12 cellular contexts compared by ENCODE assay signal in genomic region chr7:107856806-107857540, GRCh38. TPM values are rescaled to one million over a fixed set of nuclear protein-coding genes. Genes with fewer than 3 reads are reported as not detected.
DNase-seq lines count a peak whose midpoint lies in the region; ATAC-seq and TF ChIP-seq lines count a peak whose summit lies in the region.
"Had no signal": no experiment of that assay in that cellular context is flagged by ENCODE, and none has a peak within 500 bp of the region (broad histone marks: within the 10 kb centered on the region; RNA-seq: fewer than 3 reads in every experiment).

No MANE protein-coding gene starts in this region.

- peak overlapping the region; percentile 97 to 99 for H3K27ac Mint-ChIP-seq in T-cell

- no peaks in the 10 kb centered on the region for H3K9me3 ChIP-seq in MG63
- H3K9me3 ChIP-seq: uterus had no signal

- H3K27ac ChIP-seq in C4-2B = peak overlapping the region; percentile 92
- H3K27ac ChIP-seq: uterus had no signal

- H3K4me1 Mint-ChIP-seq in T-cell = peaks cover 46 to 73% (median 68%) of the 10 kb centered on the region in 3 donors

- POLR2A ChIA-PET in T-cell (lab: Charles Lee) = interaction anchor here (0.5 to 0.6 kb wide), 2 partner anchors 113 to 381 kb away, joined by 3 to 4 read pairs; no protein-coding TSS in a partner anchor

- peak; percentile 62 for ATAC-seq in GM21381 (IDR thresholded peaks at IDR 0.05; ENCODE audit: unreplicated experiment)
- ATAC-seq in T-cell (replicated peaks in 1 of 4) = peak; percentile 87 to 97 (median 93)
- no peak for ATAC-seq in HG03039 (IDR thresholded peaks at IDR 0.05; ENCODE audit: unreplicated experiment)

- no peak overlapping the region for H3K4me3 ChIP-seq in MG63
- no peak overlapping the region for H3K4me3 ChIP-seq in H7 (ENCODE audit: insufficient read depth, low read depth, low read length)
- H3K4me3 ChIP-seq: uterus had no signal

- H3K9me3 Mint-ChIP-seq in T-cell = no peaks in the 10 kb centered on the region
- H3K9me3 Mint-ChIP-seq: naive B cell had no signal

- no peaks in the 10 kb centered on the region for H3K27me3 ChIP-seq in MG63
- H3K27me3 ChIP-seq in H7 (ENCODE audit: control insufficient read depth, insufficient read depth, low read length) = no peaks in the 10 kb centered on the region
- H3K27me3 ChIP-seq: uterus had no signal

- peak overlapping the region; percentile 41 to 60 (median 41) for H3K4me3 Mint-ChIP-seq in T-cell

- H3K36me3 ChIP-seq in MG63 (no peaks in the 10 kb centered on the region), H7 (replicated peaks; ENCODE audit: control insufficient read depth, insufficient read depth, low read length) (no peaks in the 10 kb centered on the region)
- H3K36me3 ChIP-seq: uterus had no signal

- TF ChIP-seq CTCF in C4-2B (conservative IDR thresholded peaks at IDR 0.05) = no peak

- H3K27me3 Mint-ChIP-seq in T-cell = no peaks in the 10 kb centered on the region

- no peaks in the 10 kb centered on the region for H3K36me3 Mint-ChIP-seq in T-cell
- H3K36me3 Mint-ChIP-seq: naive B cell had no signal

- peak in 21 of 34 experiments; percentile 3 to 59 (median 17) for DNase-seq in T-cell
- DNase-seq in kidney tubule cell (ENCODE audit: low spot score) = peak; percentile 1
- DNase-seq in MG63 = no peak
- DNase-seq in NCI-H1092 treated with DMSO at 0.1 percent for 48 hours (lab: John Stamatoyannopoulos, UW) = no peak
- DNase-seq in H7 = no peak
- DNase-seq: glutamatergic neuron, naive B cell, NCI-H2107, uterus had no signal

- CTCF ChIA-PET in T-cell (lab: Charles Lee) = interaction anchor here (0.6 to 1.5 kb wide), 3 partner anchors 21 to 900 kb away, joined by 3 to 5 read pairs (median 3); no protein-coding TSS in a partner anchor

RNA-seq across cellular contexts. Expression of gene DLD, which starts 34.0 kb away (rescaled TPM):
- total RNA-seq in T-cell = 10 to 100 TPM; 32.3 to 63.6 (median 41.9) TPM
- total RNA-seq in MG63 (2014; rRNA removed; shearing (Covaris generic); ENCODE audit: low replicate concordance) = 8.7 and 44.3 TPM in 2 replicates
- 58.5 and 65.1 TPM in 2 replicates for total RNA-seq in H7 (2014; rRNA removed; shearing (Covaris generic))

RNA-seq across cellular contexts. Expression of gene SLC26A3, which starts 54.0 kb away (rescaled TPM):
- under 1 TPM in 3 of 5 donors, not detected in 2; 0.33 to 0.93 (median 0.70) TPM for total RNA-seq in T-cell
- not detected in 2 replicates for total RNA-seq in MG63 (2014; rRNA removed; shearing (Covaris generic); ENCODE audit: low replicate concordance)
- total RNA-seq in H7 (2014; rRNA removed; shearing (Covaris generic)) = not detected in 2 replicates

Comparison
In these comparisons a context has a peak if more than half of its experiments do, and no peak if none do; other contexts are left out.
1. DNase-seq: peak in T-cell (21 of 34) and kidney tubule cell (single experiment); none in MG63 (single experiment), NCI-H1092 treated with DMSO at 0.1 percent for 48 hours (single experiment) and H7 (single experiment).